8 cellular contexts compared by ENCODE assay signal in the genomic region with DNA sequence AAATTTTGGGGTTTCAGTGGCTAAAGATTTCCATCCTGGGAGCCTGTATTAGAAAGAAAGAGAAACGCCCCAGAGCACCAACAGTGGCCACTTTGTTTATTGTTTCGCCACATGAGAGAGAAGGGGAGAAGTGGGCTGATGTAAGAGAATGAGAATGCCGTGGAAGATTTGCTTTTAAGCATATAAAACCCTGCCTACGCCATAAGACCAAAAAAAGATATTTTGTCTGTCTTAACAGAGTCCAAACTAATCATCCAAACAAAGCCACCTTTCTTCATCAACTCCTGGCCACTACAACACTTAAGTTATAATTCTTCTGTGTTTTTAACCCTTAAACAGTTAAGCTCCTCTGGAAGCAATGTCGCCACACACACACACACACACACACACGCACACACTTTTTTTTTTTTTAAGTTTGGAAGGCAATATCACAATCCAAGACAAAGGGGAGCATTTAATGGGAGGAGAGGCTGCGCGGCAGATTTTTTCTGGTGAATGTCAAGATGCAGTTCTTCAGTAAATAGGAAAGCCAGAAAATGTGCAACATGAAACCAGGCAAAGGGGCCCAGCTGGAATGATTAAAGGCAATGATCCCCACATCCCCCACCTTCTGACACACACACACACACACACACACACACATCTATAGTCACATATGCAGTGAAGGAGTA. TPM values are rescaled to one million over a fixed set of nuclear protein-coding genes. Genes with fewer than 3 reads are reported as not detected.
DNase-seq lines count a peak whose midpoint lies in the region; ATAC-seq and TF ChIP-seq lines count a peak whose summit lies in the region.

No MANE protein-coding gene starts in this region.

- H3K27ac ChIP-seq in heart right ventricle (peak overlapping the region in 9 of 10 donors; percentile 36 to 72 (median 66)), skeletal muscle tissue (ENCODE audit: low read depth, low read length) (no peak overlapping the region)

- no peaks in the 10 kb centered on the region for H3K4me1 ChIP-seq in heart right ventricle
- H3K4me1 ChIP-seq in skeletal muscle tissue (ENCODE audit: control insufficient read depth in 3 of 3, insufficient read depth in 3 of 3, low read length in 3 of 3) = peaks cover 0 to 2% (median 0%) of the 10 kb centered on the region in 3 donors

- H3K4me3 ChIP-seq in heart right ventricle (peak overlapping the region in 7 of 10 donors; percentile 10 to 35 (median 32)), skeletal muscle tissue (ENCODE audit: low read length in 3 of 3) (peak overlapping the region; percentile 15 to 33 (median 22))

- H3K9me3 ChIP-seq in heart right ventricle = no peaks in the 10 kb centered on the region
- no peaks in the 10 kb centered on the region for H3K9me3 ChIP-seq in skeletal muscle tissue (ENCODE audit: control insufficient read depth in 3 of 3, low read length in 3 of 3)

- in situ Hi-C loops in GM13977 (cut with MboI; ENCODE audit: low pct_unique_long_range_greater_than_20kb, low sequenced_read_pairs, unreplicated experiment) = no loop called here

- intact Hi-C loops in heart right ventricle (cut with DNase I) = no loop called here

- peaks cover 52% of the 10 kb centered on the region for H3K27me3 Mint-ChIP-seq in activated naive CD8-positive, alpha-beta T cell treated with anti-CD3 and anti-CD28 coated beads for 36 hours

- H3K9me3 Mint-ChIP-seq in activated naive CD8-positive, alpha-beta T cell treated with anti-CD3 and anti-CD28 coated beads for 36 hours = no peaks in the 10 kb centered on the region

- peak overlapping the region; percentile 3 to 50 (median 23) for H3K9ac ChIP-seq in skeletal muscle tissue (ENCODE audit: low read depth in 1 of 3, low read length in 3 of 3)

- DNase-seq in GM13977 (ENCODE audit: low spot score) = peak; percentile 18
- no peak for DNase-seq in activated naive CD8-positive, alpha-beta T cell treated with anti-CD3 and anti-CD28 coated beads for 36 hours
- no peak for DNase-seq in heart right ventricle
- no peak for DNase-seq in islet precursor cell
- DNase-seq in kidney glomerular epithelial cell (lab: John Stamatoyannopoulos, UW) = no peak

- H3K4me3 Mint-ChIP-seq in activated naive CD8-positive, alpha-beta T cell treated with anti-CD3 and anti-CD28 coated beads for 36 hours = no peak overlapping the region

- TF ChIP-seq CTCF in GM13977 (IDR thresholded peaks at IDR 0.05; ENCODE audit: extremely low read depth, insufficient read depth, missing control alignments) (no peak), heart right ventricle (IDR thresholded peaks at IDR 0.05) (no peak)

- H3K36me3 ChIP-seq in heart right ventricle (no peaks in the 10 kb centered on the region), skeletal muscle tissue (ENCODE audit: control insufficient read depth in 3 of 3, insufficient read depth in 3 of 3, low read length in 3 of 3) (no peaks in the 10 kb centered on the region)

- ATAC-seq in heart right ventricle (peak in 7 of 8 donors; percentile 48 to 82 (median 61)), SK-N-SH treated with all-trans-retinoic acid at 6 μM for 48 hours (no peak), HG03439 (IDR thresholded peaks at IDR 0.05; ENCODE audit: unreplicated experiment) (no peak)

- H3K4me1 Mint-ChIP-seq in activated naive CD8-positive, alpha-beta T cell treated with anti-CD3 and anti-CD28 coated beads for 36 hours = peaks cover 22% of the 10 kb centered on the region

- peak overlapping the region; percentile 40 for H3K27ac Mint-ChIP-seq in activated naive CD8-positive, alpha-beta T cell treated with anti-CD3 and anti-CD28 coated beads for 36 hours

- H3K27me3 ChIP-seq in heart right ventricle (no peaks in the 10 kb centered on the region), skeletal muscle tissue (ENCODE audit: control insufficient read depth in 3 of 3, insufficient read depth in 3 of 3, low read length in 3 of 3) (peaks cover 0 to 4% (median 2%) of the 10 kb centered on the region in 3 donors)

- 45 to 47% methylated on average over 8 of the region's 8 CpGs for WGBS in heart right ventricle, 2 donors

- H3K36me3 Mint-ChIP-seq in activated naive CD8-positive, alpha-beta T cell treated with anti-CD3 and anti-CD28 coated beads for 36 hours = no peaks in the 10 kb centered on the region

TF ChIP-seq in SK-N-SH treated with all-trans-retinoic acid at 6 μM for 48 hours, 23 proteins besides CTCF, POLR2A, EP300 and RAD21 (continues in another document):
- TF ChIP-seq TCF4 (CRISPR knock-in tag; IDR thresholded peaks at IDR 0.05; ENCODE audit: borderline replicate concordance) (no peak), RARB (CRISPR knock-in tag; IDR thresholded peaks at IDR 0.05) (no peak), ESRRG (CRISPR knock-in tag; IDR thresholded peaks at IDR 0.05) (no peak), TOX (CRISPR knock-in tag; IDR thresholded peaks at IDR 0.05; ENCODE audit: borderline replicate concordance) (no peak), OSR1 (CRISPR knock-in tag; IDR thresholded peaks at IDR 0.05) (no peak), CSDC2 (CRISPR knock-in tag; IDR thresholded peaks at IDR 0.05) (no peak), PPARA (CRISPR knock-in tag; IDR thresholded peaks at IDR 0.05; ENCODE audit: borderline replicate concordance) (no peak), ZFP30 (CRISPR knock-in tag; IDR thresholded peaks at IDR 0.05) (no peak), POU6F1 (CRISPR knock-in tag; IDR thresholded peaks at IDR 0.05; ENCODE audit: borderline replicate concordance, low read depth) (no peak), SNAI2 (CRISPR knock-in tag; IDR thresholded peaks at IDR 0.05) (no peak), ZNF8 (CRISPR knock-in tag; IDR thresholded peaks at IDR 0.05) (no peak), ISL1 (CRISPR knock-in tag; IDR thresholded peaks at IDR 0.05) (no peak)
- TF ChIP-seq, protein P1, sequence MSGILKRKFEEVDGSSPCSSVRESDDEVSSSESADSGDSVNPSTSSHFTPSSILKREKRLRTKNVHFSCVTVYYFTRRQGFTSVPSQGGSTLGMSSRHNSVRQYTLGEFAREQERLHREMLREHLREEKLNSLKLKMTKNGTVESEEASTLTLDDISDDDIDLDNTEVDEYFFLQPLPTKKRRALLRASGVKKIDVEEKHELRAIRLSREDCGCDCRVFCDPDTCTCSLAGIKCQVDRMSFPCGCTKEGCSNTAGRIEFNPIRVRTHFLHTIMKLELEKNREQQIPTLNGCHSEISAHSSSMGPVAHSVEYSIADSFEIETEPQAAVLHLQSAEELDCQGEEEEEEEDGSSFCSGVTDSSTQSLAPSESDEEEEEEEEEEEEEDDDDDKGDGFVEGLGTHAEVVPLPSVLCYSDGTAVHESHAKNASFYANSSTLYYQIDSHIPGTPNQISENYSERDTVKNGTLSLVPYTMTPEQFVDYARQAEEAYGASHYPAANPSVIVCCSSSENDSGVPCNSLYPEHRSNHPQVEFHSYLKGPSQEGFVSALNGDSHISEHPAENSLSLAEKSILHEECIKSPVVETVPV (CRISPR knock-in tag; IDR thresholded peaks at IDR 0.05) = no peak
- TF ChIP-seq, protein P2, sequence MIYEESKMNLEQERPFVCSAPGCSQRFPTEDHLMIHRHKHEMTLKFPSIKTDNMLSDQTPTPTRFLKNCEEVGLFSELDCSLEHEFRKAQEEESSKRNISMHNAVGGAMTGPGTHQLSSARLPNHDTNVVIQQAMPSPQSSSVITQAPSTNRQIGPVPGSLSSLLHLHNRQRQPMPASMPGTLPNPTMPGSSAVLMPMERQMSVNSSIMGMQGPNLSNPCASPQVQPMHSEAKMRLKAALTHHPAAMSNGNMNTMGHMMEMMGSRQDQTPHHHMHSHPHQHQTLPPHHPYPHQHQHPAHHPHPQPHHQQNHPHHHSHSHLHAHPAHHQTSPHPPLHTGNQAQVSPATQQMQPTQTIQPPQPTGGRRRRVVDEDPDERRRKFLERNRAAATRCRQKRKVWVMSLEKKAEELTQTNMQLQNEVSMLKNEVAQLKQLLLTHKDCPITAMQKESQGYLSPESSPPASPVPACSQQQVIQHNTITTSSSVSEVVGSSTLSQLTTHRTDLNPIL (CRISPR knock-in tag; IDR thresholded peaks at IDR 0.05; ENCODE audit: low read depth) = no peak
- TF ChIP-seq, protein P3, sequence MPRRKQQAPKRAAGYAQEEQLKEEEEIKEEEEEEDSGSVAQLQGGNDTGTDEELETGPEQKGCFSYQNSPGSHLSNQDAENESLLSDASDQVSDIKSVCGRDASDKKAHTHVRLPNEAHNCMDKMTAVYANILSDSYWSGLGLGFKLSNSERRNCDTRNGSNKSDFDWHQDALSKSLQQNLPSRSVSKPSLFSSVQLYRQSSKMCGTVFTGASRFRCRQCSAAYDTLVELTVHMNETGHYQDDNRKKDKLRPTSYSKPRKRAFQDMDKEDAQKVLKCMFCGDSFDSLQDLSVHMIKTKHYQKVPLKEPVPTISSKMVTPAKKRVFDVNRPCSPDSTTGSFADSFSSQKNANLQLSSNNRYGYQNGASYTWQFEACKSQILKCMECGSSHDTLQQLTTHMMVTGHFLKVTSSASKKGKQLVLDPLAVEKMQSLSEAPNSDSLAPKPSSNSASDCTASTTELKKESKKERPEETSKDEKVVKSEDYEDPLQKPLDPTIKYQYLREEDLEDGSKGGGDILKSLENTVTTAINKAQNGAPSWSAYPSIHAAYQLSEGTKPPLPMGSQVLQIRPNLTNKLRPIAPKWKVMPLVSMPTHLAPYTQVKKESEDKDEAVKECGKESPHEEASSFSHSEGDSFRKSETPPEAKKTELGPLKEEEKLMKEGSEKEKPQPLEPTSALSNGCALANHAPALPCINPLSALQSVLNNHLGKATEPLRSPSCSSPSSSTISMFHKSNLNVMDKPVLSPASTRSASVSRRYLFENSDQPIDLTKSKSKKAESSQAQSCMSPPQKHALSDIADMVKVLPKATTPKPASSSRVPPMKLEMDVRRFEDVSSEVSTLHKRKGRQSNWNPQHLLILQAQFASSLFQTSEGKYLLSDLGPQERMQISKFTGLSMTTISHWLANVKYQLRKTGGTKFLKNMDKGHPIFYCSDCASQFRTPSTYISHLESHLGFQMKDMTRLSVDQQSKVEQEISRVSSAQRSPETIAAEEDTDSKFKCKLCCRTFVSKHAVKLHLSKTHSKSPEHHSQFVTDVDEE (CRISPR knock-in tag; IDR thresholded peaks at IDR 0.05) = no peak

RNA-seq across cellular contexts. Expression of gene EID1, which starts 19.3 kb away (rescaled TPM):
- 100 to 1,000 TPM; 100 to 103 TPM for total RNA-seq in activated naive CD8-positive, alpha-beta T cell treated with anti-CD3 and anti-CD28 coated beads for 36 hours
- total RNA-seq in heart right ventricle (100 to 1,000 TPM; 174 to 255 (median 225) TPM), skeletal muscle tissue (91.3 TPM)
- 100 to 1,000 TPM; 129 to 172 TPM for polyA plus RNA-seq in heart right ventricle

Comparison
In these comparisons a context has a peak if more than half of its experiments do, and no peak if none do; other contexts are left out.
1. ATAC-seq: peak in heart right ventricle (7 of 8); none in SK-N-SH treated with all-trans-retinoic acid at 6 μM for 48 hours (single experiment) and HG03439 (single experiment).